Comparison of ENCODE assay signal across 25 cellular contexts in genomic region chr17:17987901-17988300, GRCh38.
"Had no signal": no experiment of that assay in that cellular context is flagged by ENCODE, and none has a peak within 500 bp of the region (broad histone marks: within the 10 kb centered on the region; RNA-seq: fewer than 3 reads in every experiment).

No MANE protein-coding gene starts in this region.

- H3K4me1 Mint-ChIP-seq: activated CD4-positive, alpha-beta T cell treated with anti-CD3 and anti-CD28 coated beads for 36 hours had no signal

- H3K9me3 Mint-ChIP-seq: nephron; stimulated activated naive B cell treated with anti-CD40 and anti-IgM and Interleukin-4, amounts not matched to agents 10 μg/mL and 1 μg/mL and 100 μg/mL, for 72 hours had no signal

- H3K4me3 ChIP-seq: body of pancreas, esophagus squamous epithelium, heart right ventricle, left lung, lung, stomach, thyroid gland had no signal

- H3K27ac Mint-ChIP-seq: activated CD4-positive, alpha-beta T cell treated with anti-CD3 and anti-CD28 coated beads for 36 hours; activated naive CD8-positive, alpha-beta T cell; nephron; stimulated activated naive B cell treated with anti-CD40 and anti-IgM and Interleukin-4, amounts not matched to agents 10 μg/mL and 1 μg/mL and 100 μg/mL, for 72 hours had no signal

- H3K27ac ChIP-seq: body of pancreas, epithelial cell of prostate, esophagus squamous epithelium, heart right ventricle, left lung, stomach, thyroid gland had no signal

- H3K27me3 Mint-ChIP-seq: activated CD4-positive, alpha-beta T cell treated with anti-CD3 and anti-CD28 coated beads for 36 hours; activated naive CD8-positive, alpha-beta T cell; stimulated activated naive B cell treated with anti-CD40 and anti-IgM and Interleukin-4, amounts not matched to agents 10 μg/mL and 1 μg/mL and 100 μg/mL, for 72 hours had no signal

- H3K4me1 ChIP-seq: body of pancreas, heart right ventricle, left lung, thyroid gland had no signal

- H3K9me3 ChIP-seq: body of pancreas, esophagus squamous epithelium, heart right ventricle, left lung, stomach, thyroid gland had no signal

- ATAC-seq: activated CD4-positive, alpha-beta T cell treated with anti-CD3 and anti-CD28 coated beads for 36 hours; body of pancreas; heart right ventricle; left lung; right cardiac atrium; stimulated activated naive B cell treated with anti-CD40 and anti-IgM and Interleukin-4, amounts not matched to agents 10 μg/mL and 1 μg/mL and 100 μg/mL, for 72 hours had no signal

- H3K36me3 Mint-ChIP-seq: activated naive CD8-positive, alpha-beta T cell had no signal

- H3K36me3 ChIP-seq: esophagus squamous epithelium, left lung, thyroid gland had no signal

- H3K4me3 Mint-ChIP-seq: activated CD4-positive, alpha-beta T cell treated with anti-CD3 and anti-CD28 coated beads for 36 hours; activated naive CD8-positive, alpha-beta T cell; nephron; stimulated activated naive B cell treated with anti-CD40 and anti-IgM and Interleukin-4, amounts not matched to agents 10 μg/mL and 1 μg/mL and 100 μg/mL, for 72 hours had no signal

- DNase-seq: activated CD4-positive, alpha-beta T cell treated with anti-CD3 and anti-CD28 coated beads for 36 hours; activated CD4-positive, alpha-beta T cell treated with anti-CD3 and anti-CD28 coated beads, Interleukin-2, amount 50 U/mL, for 4 hours; activated CD4-positive, CD25-positive, alpha-beta regulatory T cell; activated CD8-positive, alpha-beta memory T cell treated with anti-CD3 and anti-CD28 coated beads for 24 hours; activated effector memory CD4-positive, alpha-beta T cell treated with Interleukin-2 at 50 U/mL for 16 hours; activated naive CD4-positive, alpha-beta T cell treated with Interleukin-2 at 50 U/mL for 16 hours; body of pancreas; dermis blood vessel endothelial cell; effector CD4-positive, alpha-beta T cell; esophagus squamous epithelium; foreskin melanocyte; heart right ventricle; kidney glomerular epithelial cell; left lung; mesendoderm; stimulated activated CD4-positive, alpha-beta T cell treated with anti-CD3 and anti-CD28 coated beads, Interleukin-15, amount 100 ng/mL, for 24 hours; stimulated activated CD4-positive, alpha-beta T cell treated with anti-CD3 and anti-CD28 coated beads, Interleukin-2, amount 100 ng/mL, for 24 hours; stimulated activated naive B cell treated with anti-CD40 and anti-IgM and Interleukin-4, amounts not matched to agents 10 μg/mL and 1 μg/mL and 100 μg/mL, for 72 hours; stomach; thyroid gland had no signal
